In the genomic region with DNA sequence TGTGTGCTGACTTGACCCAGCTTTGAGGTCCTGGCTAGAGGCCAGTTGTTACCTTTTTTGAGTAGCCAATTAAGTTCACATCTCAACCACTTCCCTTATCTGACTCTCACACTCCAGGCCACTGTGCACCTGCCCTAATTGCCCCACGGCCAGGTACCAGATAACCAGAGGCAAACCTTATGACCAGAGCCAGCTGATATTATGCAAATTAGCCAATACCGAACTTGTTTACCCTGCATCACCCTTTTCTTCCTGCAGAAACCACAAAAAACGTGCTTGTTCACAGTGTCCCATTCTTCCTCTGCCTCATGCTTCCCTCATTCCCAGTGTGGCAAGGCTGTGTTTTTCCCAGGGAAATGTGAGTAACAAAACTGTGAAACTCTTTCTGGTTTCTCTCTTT, we compare ENCODE assay signal across 24 cellular contexts.
"Had no signal": no experiment of that assay in that cellular context is flagged by ENCODE, and none has a peak within 500 bp of the region (broad histone marks: within the 10 kb centered on the region; RNA-seq: fewer than 3 reads in every experiment).

No MANE protein-coding gene starts in this region.

- FAIRE-seq: astrocyte, keratinocyte had no signal

- H3K4me3 ChIP-seq: esophagus squamous epithelium, ovary, right lobe of liver, upper lobe of left lung had no signal

- H3K27ac ChIP-seq: brain microvascular endothelial cell, esophagus squamous epithelium, ovary, right lobe of liver, upper lobe of left lung had no signal

- H3K4me1 ChIP-seq: esophagus squamous epithelium, right lobe of liver, upper lobe of left lung had no signal

- H3K27me3 ChIP-seq: brain microvascular endothelial cell, esophagus squamous epithelium, ovary, right lobe of liver, upper lobe of left lung had no signal

- H3K9me3 ChIP-seq: esophagus squamous epithelium, ovary, right lobe of liver, upper lobe of left lung had no signal

- H3K36me3 ChIP-seq: brain microvascular endothelial cell, esophagus squamous epithelium, ovary, right lobe of liver, upper lobe of left lung had no signal

- DNase-seq: activated B cell treated with CpG ODN at 0.5 μM for 24 hours; activated CD4-positive, alpha-beta T cell treated with anti-CD3 and anti-CD28 coated beads, Interleukin-2, amount 50 U/mL, for 1 hour; activated CD8-positive, alpha-beta T cell treated with anti-CD3 and anti-CD28 coated beads for 36 hours; activated gamma-delta T cell treated with Interleukin-2 at 50 U/mL for 16 hours; activated naive CD4-positive, alpha-beta T cell treated with anti-CD3 and anti-CD28 coated beads, Interleukin-2, amount 50 U/mL, for 16 hours; activated T-cell treated with anti-CD3 and anti-CD28 coated beads, Interleukin-2, amount 50 U/mL, for 4 hours; amniotic stem cell; brain microvascular endothelial cell; central memory CD4-positive, alpha-beta T cell; endodermal cell; esophagus squamous epithelium; foreskin melanocyte; hippocampal formation; left cardiac atrium; midbrain; naive thymus-derived CD4-positive, alpha-beta T cell; ovary; right lobe of liver; stimulated activated CD4-positive, alpha-beta T cell treated with anti-CD3 and anti-CD28 coated beads, Interleukin-12 subunit alpha, Interleukin-12 subunit beta, amount 100 ng/mL, for 4 hours; stimulated activated CD4-positive, alpha-beta T cell treated with anti-CD3 and anti-CD28 coated beads, Interleukin-4, amount 100 ng/mL, for 24 hours; substantia nigra; upper lobe of left lung had no signal
